In the genomic region with DNA sequence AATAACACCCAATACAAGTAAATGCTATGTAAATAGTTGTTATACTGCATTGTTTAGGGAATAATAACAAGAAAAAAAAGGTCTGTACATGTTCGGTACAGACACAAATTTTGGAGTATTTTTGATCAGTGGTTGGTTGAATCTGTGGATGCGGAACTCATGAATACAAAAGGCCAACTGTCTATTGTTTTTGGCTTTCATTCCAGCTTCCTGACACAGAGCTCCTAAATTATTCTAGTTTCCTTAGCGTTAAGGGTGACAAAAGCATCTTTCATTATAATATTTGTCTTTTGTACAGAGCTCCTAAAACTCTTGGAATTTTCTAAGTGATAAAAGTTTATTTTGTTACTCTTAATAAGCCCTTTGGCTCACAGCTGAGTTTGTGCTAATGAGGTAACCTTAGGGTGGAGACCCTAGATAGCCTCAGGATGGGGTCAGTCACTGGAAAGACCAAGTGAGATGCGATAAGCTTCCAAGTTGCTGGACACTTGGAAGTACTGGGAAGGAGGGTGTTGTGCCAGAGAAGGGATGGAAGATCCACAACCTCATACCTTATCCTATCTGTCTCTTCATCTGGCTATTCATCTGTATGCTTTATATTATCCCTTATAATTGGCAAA, we compare ENCODE assay signal across 23 cellular contexts. TPM values are rescaled to one million over a fixed set of nuclear protein-coding genes. Genes with fewer than 3 reads are reported as not detected.
DNase-seq lines count a peak whose midpoint lies in the region; ATAC-seq, FAIRE-seq and TF ChIP-seq lines count a peak whose summit lies in the region.
"Had no signal": no experiment of that assay in that cellular context is flagged by ENCODE, and none has a peak within 500 bp of the region (broad histone marks: within the 10 kb centered on the region; RNA-seq: fewer than 3 reads in every experiment).

No MANE protein-coding gene starts in this region.

- no peak for TF ChIP-seq CTCF in endothelial cell of umbilical vein (IDR thresholded peaks at IDR 0.05; ENCODE audit: extremely low read depth in 1 of 2, insufficient read depth in 1 of 2, low read depth in 1 of 2, low read length in 2 of 2)

- H3K4me1 ChIP-seq in right cardiac atrium (ENCODE audit: control insufficient read depth, insufficient read depth, low read length) (no peaks in the 10 kb centered on the region), endothelial cell of umbilical vein (ENCODE audit: control insufficient read depth, extremely low read depth, insufficient read depth, low read length) (peaks cover 8% of the 10 kb centered on the region)
- H3K4me1 ChIP-seq: Peyer's patch, SJCRH30 had no signal

- H3K27ac ChIP-seq in right cardiac atrium (ENCODE audit: low read length): no peak overlapping the region
- H3K27ac ChIP-seq in endothelial cell of umbilical vein (ENCODE audit: insufficient read depth, low read depth, low read length): no peak overlapping the region
- H3K27ac ChIP-seq: C4-2B, Peyer's patch, SJCRH30 had no signal

- H3K9me1 ChIP-seq in endothelial cell of umbilical vein (replicated peaks; ENCODE audit: control insufficient read depth, extremely low read depth, insufficient read depth, low read length): no peaks in the 10 kb centered on the region

- no peak for DNase-seq in right cardiac atrium
- no peak for DNase-seq in cardiac septum (ENCODE audit: low spot score)
- DNase-seq in endothelial cell of umbilical vein (ENCODE audit: low read depth, low spot score): peak; percentile 26
- peak; percentile 37 for DNase-seq in midbrain (lab: John Stamatoyannopoulos, UW)
- no peak for DNase-seq in NCI-H345 (lab: John Stamatoyannopoulos, UW)
- no peak for DNase-seq in stimulated activated naive CD4-positive, alpha-beta T cell (lab: John Stamatoyannopoulos, UW)
- DNase-seq in RKO (ENCODE audit: low spot score): no peak
- no peak for DNase-seq in NCI-H774 (lab: John Stamatoyannopoulos, UW)
- DNase-seq: AML-193; CD8-positive, alpha-beta memory T cell; HCEC 1CT; KBM-7; NCI-H1092; NCI-H1436 treated with DMSO at 0.1 percent for 48 hours; NCI-H1930; NCI-H524; NCI-H82; Peyer's patch; SJCRH30 had no signal

- H3K4me3 ChIP-seq in right cardiac atrium (ENCODE audit: low read length) (no peak overlapping the region), endothelial cell of umbilical vein (replicated peaks in 1 of 3; ENCODE audit: insufficient read depth in 1 of 3, low read depth in 1 of 3, low read length in 3 of 3) (no peak overlapping the region)
- H3K4me3 ChIP-seq: GM23338, Peyer's patch, SJCRH30 had no signal

- no peak overlapping the region for H2AFZ ChIP-seq in endothelial cell of umbilical vein (ENCODE audit: low read depth, low read length)
- H2AFZ ChIP-seq: GM23338 had no signal

- POLR2A ChIA-PET in endothelial cell of umbilical vein (lab: Charles Lee): no interaction called here

- peak; percentile 63 to 93 for ATAC-seq in right cardiac atrium
- ATAC-seq: GM23338 had no signal

- no TSS peak for BruUV-seq in endothelial cell of umbilical vein (replicated peaks; lab: Mats Ljungman, UMichigan)

- CTCF ChIA-PET in endothelial cell of umbilical vein (lab: Charles Lee): interaction anchor here (1.4 kb wide), 1 partner anchor 26 kb away, joined by 3 read pairs; no protein-coding TSS in a partner anchor

- H3K36me3 ChIP-seq in endothelial cell of umbilical vein (ENCODE audit: control insufficient read depth in 2 of 2, extremely low read depth in 1 of 2, insufficient read depth in 2 of 2, low read length in 2 of 2): no peaks in the 10 kb centered on the region
- H3K36me3 ChIP-seq: Peyer's patch, SJCRH30 had no signal

- H3K27me3 ChIP-seq in right cardiac atrium (ENCODE audit: control insufficient read depth, insufficient read depth) (no peaks in the 10 kb centered on the region), endothelial cell of umbilical vein (ENCODE audit: control insufficient read depth in 2 of 2, insufficient read depth in 2 of 2, low read length in 2 of 2) (no peaks in the 10 kb centered on the region)
- H3K27me3 ChIP-seq: Peyer's patch, SJCRH30 had no signal

- intact Hi-C loops in right cardiac atrium (cut with DNase I) (no loop called here), cardiac septum (cut with DNase I) (no loop called here), endothelial cell of umbilical vein (cut with micrococcal nuclease) (no loop called here)

- FAIRE-seq in endothelial cell of umbilical vein (lab: Jason Lieb, UNC): no peak
- FAIRE-seq: G401.6, GM12892 had no signal

- H3K4me2 ChIP-seq in endothelial cell of umbilical vein (ENCODE audit: insufficient read depth, low read length): peak overlapping the region; percentile 43
- H3K4me2 ChIP-seq: GM23338 had no signal

- no peak overlapping the region for H3K9ac ChIP-seq in endothelial cell of umbilical vein (replicated peaks; ENCODE audit: extremely low read depth, insufficient read depth, low read length)

- dilution Hi-C loops in endothelial cell of umbilical vein (cut with MboI; ENCODE audit: extremely low pct_ligation_motif_present, low sequenced_read_pairs): no loop called here

- H3K79me2 ChIP-seq in endothelial cell of umbilical vein (ENCODE audit: control insufficient read depth, insufficient read depth, low read length): no peaks in the 10 kb centered on the region

- H3K9me3 ChIP-seq in right cardiac atrium (ENCODE audit: control insufficient read depth, low read length) (no peaks in the 10 kb centered on the region), endothelial cell of umbilical vein (replicated peaks; ENCODE audit: control insufficient read depth, insufficient read depth, low read length) (no peaks in the 10 kb centered on the region)
- H3K9me3 ChIP-seq: Peyer's patch, SJCRH30 had no signal

- H4K20me1 ChIP-seq in endothelial cell of umbilical vein (replicated peaks; ENCODE audit: control insufficient read depth, extremely low read depth, insufficient read depth, low read length): no peaks in the 10 kb centered on the region

- WGBS in right cardiac atrium: 34% methylated on average over 4 of the region's 4 CpGs

- TF ChIP-seq POLR2A in endothelial cell of umbilical vein (IDR thresholded peaks at IDR 0.05; ENCODE audit: low read depth, low read length): no peak

TF ChIP-seq in endothelial cell of umbilical vein, 7 proteins besides CTCF, POLR2A, EP300 and RAD21:
- no peak for TF ChIP-seq GATA2 (IDR thresholded peaks at IDR 0.05; ENCODE audit: insufficient read depth, insufficient read length, low read depth, low read length)
- TF ChIP-seq MYC (IDR thresholded peaks at IDR 0.05; ENCODE audit: low read depth, low read length): no peak
- no peak for TF ChIP-seq FOS (IDR thresholded peaks at IDR 0.05; ENCODE audit: borderline replicate concordance, insufficient read depth, low read length)
- no peak for TF ChIP-seq POLR2AphosphoS5 (IDR thresholded peaks at IDR 0.05; ENCODE audit: insufficient read depth, low read depth, low read length)
- TF ChIP-seq EZH2 (IDR thresholded peaks at IDR 0.05; ENCODE audit: borderline replicate concordance, low read depth, low read length, severe bottlenecking): no peak
- no peak for TF ChIP-seq JUN (IDR thresholded peaks at IDR 0.05; ENCODE audit: borderline replicate concordance, insufficient read depth, insufficient read length, low read depth)
- TF ChIP-seq, protein P1, sequence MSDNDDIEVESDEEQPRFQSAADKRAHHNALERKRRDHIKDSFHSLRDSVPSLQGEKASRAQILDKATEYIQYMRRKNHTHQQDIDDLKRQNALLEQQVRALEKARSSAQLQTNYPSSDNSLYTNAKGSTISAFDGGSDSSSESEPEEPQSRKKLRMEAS (IDR thresholded peaks at IDR 0.05; ENCODE audit: insufficient read depth, insufficient read length): no peak

RNA-seq across cellular contexts. Expression of a gene that starts 57.4 kb away (rescaled TPM):
- total RNA-seq in right cardiac atrium: 10 to 100 TPM; 51.2 to 80.0 (median 65.7) TPM
- 20.2 TPM for polyA plus RNA-seq in right cardiac atrium
- total RNA-seq in cardiac septum: 68.6 TPM
- total RNA-seq in endothelial cell of umbilical vein: 164 and 199 TPM in 2 replicates
- polyA plus RNA-seq in endothelial cell of umbilical vein: 54.3 and 65.7 TPM in 2 replicates
- polyA plus RNA-seq in endothelial cell of umbilical vein (2011; cell fraction: cytosol; rRNA removed): 56.5 and 60.3 TPM in 2 replicates
- 94.6 and 95.3 TPM in 2 replicates for polyA plus RNA-seq in endothelial cell of umbilical vein (2011; cell fraction: nucleus; rRNA removed)
- 66.2 and 87.6 TPM in 2 replicates for polyA plus RNA-seq in endothelial cell of umbilical vein (2012)
- polyA minus RNA-seq in endothelial cell of umbilical vein: 106 and 123 TPM in 2 replicates
- polyA minus RNA-seq in endothelial cell of umbilical vein (2011; cell fraction: cytosol; rRNA and poly(A)+ RNA removed): 48.2 TPM
- 93.6 and 139 TPM in 2 replicates for polyA minus RNA-seq in endothelial cell of umbilical vein (2011; cell fraction: nucleus; rRNA and poly(A)+ RNA removed)

Comparison
In these comparisons a context has a peak if more than half of its experiments do, and no peak if none do; other contexts are left out.
1. DNase-seq: peak in endothelial cell of umbilical vein (single experiment) and midbrain (single experiment); none in right cardiac atrium (0 of 3), cardiac septum (single experiment), NCI-H345 (single experiment), stimulated activated naive CD4-positive, alpha-beta T cell (0 of 6), RKO (single experiment) and NCI-H774 (single experiment).